ENCODE assay signal across 14 cellular contexts in the genomic region with DNA sequence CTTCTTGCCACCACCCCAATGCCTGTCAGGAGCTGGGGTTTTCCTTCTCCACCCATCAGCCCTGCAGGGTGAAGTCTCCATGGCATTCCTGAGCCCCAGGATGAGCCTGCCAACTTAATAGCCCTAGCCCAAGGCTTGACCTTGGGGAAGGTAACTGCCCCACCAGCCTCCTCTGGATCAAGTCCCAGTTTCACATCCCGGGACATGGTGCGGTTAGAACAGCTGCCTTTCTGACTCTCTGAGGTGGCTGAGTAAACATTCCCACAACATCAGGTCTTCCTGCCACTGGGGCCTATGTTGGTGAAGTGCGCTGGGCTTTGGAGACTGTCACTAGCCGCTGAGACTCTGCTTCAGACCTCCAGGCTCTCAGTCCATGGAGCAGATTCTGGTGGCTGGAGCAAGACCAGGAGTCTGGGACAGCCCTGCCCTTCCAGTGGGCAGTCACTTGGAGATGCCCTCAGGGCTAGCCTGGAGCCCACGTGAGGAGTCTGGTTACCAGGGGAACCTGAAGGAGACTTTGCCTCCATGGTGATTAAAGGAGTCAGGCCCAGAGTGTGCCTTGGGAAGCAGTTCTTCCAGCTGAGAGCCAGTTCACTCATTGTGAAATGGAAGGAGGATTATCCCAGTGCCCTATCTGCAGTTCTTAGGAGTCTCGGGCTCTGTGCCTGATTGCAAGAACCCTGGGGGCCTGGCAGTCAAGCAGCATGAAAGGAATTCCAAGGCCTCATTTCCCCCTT. TPM values are rescaled to one million over a fixed set of nuclear protein-coding genes. Genes with fewer than 3 reads are reported as not detected.
A peak's percentile ranks its signal among the peaks of the same experiment; 100 is the strongest.
DNase-seq lines count a peak whose midpoint lies in the region; ATAC-seq, FAIRE-seq and TF ChIP-seq lines count a peak whose summit lies in the region.
"Had no signal": no experiment of that assay in that cellular context is flagged by ENCODE, and none has a peak within 500 bp of the region (broad histone marks: within the 10 kb centered on the region; RNA-seq: fewer than 3 reads in every experiment).

No MANE protein-coding gene starts in this region.

- no peaks in the 10 kb centered on the region for H3F3A ChIP-seq in GM23338 (replicated peaks; ENCODE audit: low read depth)

- POLR2A ChIA-PET in naive thymus-derived CD8-positive, alpha-beta T cell (lab: Charles Lee), result no interaction called here

- peaks cover 11% of the 10 kb centered on the region for H3K4me1 Mint-ChIP-seq in GM23338
- peaks cover 0 to 18% (median 3%) of the 10 kb centered on the region in 4 donors for H3K4me1 Mint-ChIP-seq in naive thymus-derived CD8-positive, alpha-beta T cell
- H3K4me1 Mint-ChIP-seq: activated CD4-positive, alpha-beta T cell treated with anti-CD3 and anti-CD28 coated beads for 36 hours; activated naive CD8-positive, alpha-beta T cell treated with anti-CD3 and anti-CD28 coated beads for 36 hours had no signal

- no peak for DNase-seq in GM23338 (ENCODE audit: low spot score)
- DNase-seq in WERI-Rb-1, result peak; percentile 37
- no peak for DNase-seq in left cardiac atrium
- DNase-seq in pancreas, result peak in 2 of 6 donors; percentile 16 to 34
- DNase-seq in HUDEP-2 (lab: John Stamatoyannopoulos, UW; ENCODE audit: unreplicated experiment in 76 of 76), result no peak
- no peak for DNase-seq in activated CD4-positive, alpha-beta T cell treated with anti-CD3 and anti-CD28 coated beads, Interleukin-2, amount 50 U/mL, for 4 hours
- DNase-seq in naive thymus-derived CD8-positive, alpha-beta T cell, result no peak
- DNase-seq in NCI-H748 treated with DMSO at 0.1 percent for 48 hours (lab: John Stamatoyannopoulos, UW), result no peak
- DNase-seq: activated CD4-positive, alpha-beta T cell treated with anti-CD3 and anti-CD28 coated beads for 36 hours; activated naive CD8-positive, alpha-beta T cell treated with anti-CD3 and anti-CD28 coated beads for 36 hours; uterus had no signal

- H3K27ac ChIP-seq in GM23338 (ENCODE audit: low read depth) (no peak overlapping the region), WERI-Rb-1 (no peak overlapping the region), pancreas (peak overlapping the region in 3 of 4 donors; percentile 54 to 81 (median 58))
- H3K27ac ChIP-seq: uterus had no signal

- FAIRE-seq in pancreas (lab: Jason Lieb, UNC), result no peak
- FAIRE-seq: frontal cortex had no signal

- no peak for TF ChIP-seq CTCF in GM23338 (conservative IDR thresholded peaks at IDR 0.05; ENCODE audit: low read depth in 2 of 2)
- no peak for TF ChIP-seq CTCF in WERI-Rb-1 (IDR thresholded peaks at IDR 0.05; ENCODE audit: low read depth, low read length)
- no peak for TF ChIP-seq CTCF in pancreas (IDR thresholded peaks at IDR 0.05)

- no peaks in the 10 kb centered on the region for H3K9me2 ChIP-seq in GM23338 (ENCODE audit: insufficient read depth)

- H3K36me3 ChIP-seq in GM23338 (ENCODE audit: insufficient read depth), result no peaks in the 10 kb centered on the region
- no peaks in the 10 kb centered on the region for H3K36me3 ChIP-seq in WERI-Rb-1
- H3K36me3 ChIP-seq in pancreas, result no peaks in the 10 kb centered on the region
- H3K36me3 ChIP-seq: uterus had no signal

- H3K9me3 ChIP-seq in WERI-Rb-1 (ENCODE audit: severe bottlenecking) (no peaks in the 10 kb centered on the region), pancreas (no peaks in the 10 kb centered on the region)
- H3K9me3 ChIP-seq: uterus had no signal

- H3K79me2 ChIP-seq in GM23338 (replicated peaks; ENCODE audit: insufficient read depth), result no peaks in the 10 kb centered on the region

- H2AFZ ChIP-seq in GM23338, result peak overlapping the region; percentile 80; the same call in 1 of the 2 replicates

- no peak overlapping the region for H3K27ac Mint-ChIP-seq in GM23338
- H3K27ac Mint-ChIP-seq in naive thymus-derived CD8-positive, alpha-beta T cell, result peak overlapping the region in 1 of 10 donors; percentile 68
- H3K27ac Mint-ChIP-seq: activated CD4-positive, alpha-beta T cell treated with anti-CD3 and anti-CD28 coated beads for 36 hours; activated naive CD8-positive, alpha-beta T cell treated with anti-CD3 and anti-CD28 coated beads for 36 hours had no signal

- peaks cover 10% of the 10 kb centered on the region for H3K27me3 Mint-ChIP-seq in GM23338 (ENCODE audit: insufficient read depth, low read depth, poor library complexity)
- H3K27me3 Mint-ChIP-seq in naive thymus-derived CD8-positive, alpha-beta T cell, result peaks cover 4 to 33% (median 16%) of the 10 kb centered on the region in 5 donors

- no peak overlapping the region for H3K4me2 ChIP-seq in GM23338

- intact Hi-C loops in left cardiac atrium (cut with DNase I), result no loop called here
- intact Hi-C loops in pancreas (cut with DNase I), result loop anchor here in 1 of 3 donors (10.0 kb wide), 1 partner anchor 1024 kb away; no protein-coding TSS in a partner anchor

- H3K36me3 Mint-ChIP-seq in GM23338 (ENCODE audit: low read depth), result no peaks in the 10 kb centered on the region
- H3K36me3 Mint-ChIP-seq in naive thymus-derived CD8-positive, alpha-beta T cell, result no peaks in the 10 kb centered on the region
- H3K36me3 Mint-ChIP-seq: activated naive CD8-positive, alpha-beta T cell treated with anti-CD3 and anti-CD28 coated beads for 36 hours had no signal

- ATAC-seq in GM23338 (peak; percentile 82), left cardiac atrium (peak; percentile 24 to 39), pancreas (peak; percentile 53 to 78 (median 73))
- no peak for ATAC-seq in naive thymus-derived CD8-positive, alpha-beta T cell
- ATAC-seq: activated CD4-positive, alpha-beta T cell treated with anti-CD3 and anti-CD28 coated beads for 36 hours; Panc1 had no signal

- WGBS in pancreas, 2 donors, result 26 to 56% methylated on average over 6 of the region's 6 CpGs

- no peak overlapping the region for H3K4me3 ChIP-seq in GM23338
- H3K4me3 ChIP-seq in WERI-Rb-1 (ENCODE audit: low read depth, low read length), result no peak overlapping the region
- no peak overlapping the region for H3K4me3 ChIP-seq in pancreas
- H3K4me3 ChIP-seq: uterus had no signal

- no peak overlapping the region for H3K4me3 Mint-ChIP-seq in GM23338
- H3K4me3 Mint-ChIP-seq in naive thymus-derived CD8-positive, alpha-beta T cell, result no peak overlapping the region
- H3K4me3 Mint-ChIP-seq: activated CD4-positive, alpha-beta T cell treated with anti-CD3 and anti-CD28 coated beads for 36 hours; activated naive CD8-positive, alpha-beta T cell treated with anti-CD3 and anti-CD28 coated beads for 36 hours; neural crest cell had no signal

- no peaks in the 10 kb centered on the region for H4K20me1 ChIP-seq in GM23338 (replicated peaks; ENCODE audit: insufficient read depth)

- H3K9me3 Mint-ChIP-seq in GM23338, result no peaks in the 10 kb centered on the region
- H3K9me3 Mint-ChIP-seq in naive thymus-derived CD8-positive, alpha-beta T cell, result no peaks in the 10 kb centered on the region
- H3K9me3 Mint-ChIP-seq: activated naive CD8-positive, alpha-beta T cell treated with anti-CD3 and anti-CD28 coated beads for 36 hours had no signal

- peaks cover 3% of the 10 kb centered on the region; the same call in 1 of the 2 replicates for H3K4me1 ChIP-seq in GM23338 (ENCODE audit: insufficient read depth)
- peaks cover 0 to 10% (median 0%) of the 10 kb centered on the region in 3 donors for H3K4me1 ChIP-seq in pancreas

- H3K27me3 ChIP-seq in GM23338 (ENCODE audit: insufficient read depth) (no peaks in the 10 kb centered on the region), WERI-Rb-1 (ENCODE audit: insufficient read depth, low read depth, severe bottlenecking) (no peaks in the 10 kb centered on the region), pancreas (no peaks in the 10 kb centered on the region)
- H3K27me3 ChIP-seq: uterus had no signal

TF ChIP-seq in GM23338, 12 proteins besides CTCF, POLR2A, EP300 and RAD21 (continues in another document):
- TF ChIP-seq ZNF331 (CRISPR knock-in tag; IDR thresholded peaks at IDR 0.05; ENCODE audit: low read depth), result no peak
- TF ChIP-seq NANOG (IDR thresholded peaks at IDR 0.05; ENCODE audit: borderline replicate concordance), result no peak
- TF ChIP-seq ZNF114 (CRISPR knock-in tag; IDR thresholded peaks at IDR 0.05), result no peak

RNA-seq across cellular contexts. Expression of gene SMIM20, which starts 56.8 kb away (rescaled TPM):
- 56.6 and 71.6 TPM in 2 replicates for total RNA-seq in GM23338 (2014; rRNA removed; shearing (Covaris generic))
- 68.3 and 82.9 TPM in 2 replicates for polyA plus RNA-seq in GM23338 (2016; fragmentation: Nextera tagmentation; extraction: Ambion mirVana)
- total RNA-seq in left cardiac atrium, result 10 to 100 TPM; 26.6 to 34.2 TPM
- total RNA-seq in pancreas, result 10 to 100 TPM; 11.7 to 20.7 (median 17.8) TPM
- 10 to 100 TPM; 25.0 to 37.4 TPM for polyA plus RNA-seq in pancreas
- total RNA-seq in naive thymus-derived CD8-positive, alpha-beta T cell, result 10 to 100 TPM; 19.4 to 20.0 TPM
- polyA plus RNA-seq in naive thymus-derived CD8-positive, alpha-beta T cell, result 10 to 100 TPM; 64.1 to 76.4 (median 65.8) TPM

Comparison
In these comparisons a context has a peak if more than half of its experiments do, and no peak if none do; other contexts are left out.
1. ATAC-seq: peak in GM23338 (single experiment), left cardiac atrium (2 of 2) and pancreas (4 of 4); none in naive thymus-derived CD8-positive, alpha-beta T cell (0 of 2).
2. H3K27ac ChIP-seq: peak in pancreas (3 of 4); none in GM23338 (single experiment) and WERI-Rb-1 (single experiment).